Comparison of ENCODE assay signal across 8 cellular contexts in the genomic region with DNA sequence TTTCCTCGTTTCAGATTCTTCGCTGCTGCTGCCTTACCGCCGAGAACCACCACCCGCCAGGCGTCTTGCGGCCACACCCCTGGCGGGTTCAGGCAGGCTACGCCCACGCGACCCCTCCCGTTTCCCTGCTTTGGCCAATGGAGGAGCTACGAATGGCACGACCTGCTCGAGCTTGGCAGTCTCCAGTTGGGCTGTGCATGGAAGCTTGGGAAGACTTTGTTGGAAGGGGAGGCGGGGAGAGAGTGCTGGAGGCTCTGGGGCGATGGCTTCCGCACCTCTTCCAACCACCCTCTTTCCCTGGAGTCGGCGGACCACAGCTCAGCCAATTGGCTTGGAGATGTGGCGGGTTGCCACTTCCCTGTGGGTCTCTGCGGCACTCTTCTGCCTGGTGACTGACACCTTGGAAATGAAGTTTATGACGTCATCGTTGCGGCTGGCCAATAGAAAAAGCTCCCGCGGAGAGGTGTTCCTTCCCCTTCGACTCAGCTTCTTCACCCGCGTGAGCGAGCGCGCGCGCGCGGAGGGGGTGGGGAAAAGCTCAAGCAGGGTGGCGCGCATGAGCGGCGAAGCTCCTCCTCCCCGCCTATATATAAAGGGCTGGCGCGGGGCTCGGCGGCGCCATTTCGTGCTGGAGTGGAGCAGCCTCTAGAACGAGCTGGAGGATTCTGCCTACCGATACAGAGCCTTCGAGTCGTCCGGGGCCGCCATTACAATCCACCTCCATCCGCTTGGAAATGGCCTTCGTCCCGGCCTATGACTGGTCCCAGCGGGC. TPM values are rescaled to one million over a fixed set of nuclear protein-coding genes. Genes with fewer than 3 reads are reported as not detected.
DNase-seq lines count a peak whose midpoint lies in the region; FAIRE-seq and TF ChIP-seq lines count a peak whose summit lies in the region.

No MANE protein-coding gene starts in this region.

- H3K36me3 Mint-ChIP-seq in activated T-helper 1 cell treated with anti-CD3 and anti-CD28 coated beads, Interleukin-12 subunit alpha, Interleukin-12 subunit beta, Interleukin-2, Interleukin-4 antibody, amounts not matched to agents 30 ng/mL and 10 ng/mL and 1 ng/mL, durations not matched to agents 14 hours and 24 hours and 36 hours (ENCODE audit: low read depth), result peaks cover 66% of the 10 kb centered on the region

- peak overlapping the region; percentile 96 for H3K4me3 Mint-ChIP-seq in activated T-helper 1 cell treated with anti-CD3 and anti-CD28 coated beads, Interleukin-12 subunit alpha, Interleukin-12 subunit beta, Interleukin-2, Interleukin-4 antibody, amounts not matched to agents 30 ng/mL and 10 ng/mL and 1 ng/mL, durations not matched to agents 14 hours and 24 hours and 36 hours

- TF ChIP-seq POLR2A in esophagus squamous epithelium (IDR thresholded peaks at IDR 0.05), result peak; percentile 59 to 100 (median 92)

- WGBS in GM23248 (ENCODE audit: low coverage in 1 of 2, low lambda C conversion rate in 2 of 2, missing lambda C conversion rate in 2 of 2), 2 experiments, result 2% methylated on average over 44 of the region's 58 CpGs
- 0% methylated on average over 11 to 30 of the region's 58 CpGs for WGBS in esophagus squamous epithelium, 2 donors

- peaks cover 32% of the 10 kb centered on the region for H3K4me1 Mint-ChIP-seq in activated T-helper 1 cell treated with anti-CD3 and anti-CD28 coated beads, Interleukin-12 subunit alpha, Interleukin-12 subunit beta, Interleukin-2, Interleukin-4 antibody, amounts not matched to agents 30 ng/mL and 10 ng/mL and 1 ng/mL, durations not matched to agents 14 hours and 24 hours and 36 hours (ENCODE audit: low read depth)

- peak in 2 of 6 experiments; percentile 10 to 37 for TF ChIP-seq CTCF in esophagus squamous epithelium (IDR thresholded peaks at IDR 0.05)

- H3K4me1 ChIP-seq in GM23248 (ENCODE audit: insufficient read depth) (peaks cover 14% of the 10 kb centered on the region), Karpas-422 (ENCODE audit: low read length) (peaks cover 60% of the 10 kb centered on the region), esophagus squamous epithelium (peaks cover 14 to 43% (median 29%) of the 10 kb centered on the region in 3 donors)

- H2AFZ ChIP-seq in GM23248 (no peak overlapping the region), Karpas-422 (ENCODE audit: low read length) (no peak overlapping the region)

- H3K27me3 Mint-ChIP-seq in activated T-helper 1 cell treated with anti-CD3 and anti-CD28 coated beads, Interleukin-12 subunit alpha, Interleukin-12 subunit beta, Interleukin-2, Interleukin-4 antibody, amounts not matched to agents 30 ng/mL and 10 ng/mL and 1 ng/mL, durations not matched to agents 14 hours and 24 hours and 36 hours (ENCODE audit: insufficient read depth), result peaks cover 4% of the 10 kb centered on the region

- peak overlapping the region; percentile 92 for H3K4me2 ChIP-seq in GM23248 (ENCODE audit: unreplicated experiment)
- H3K4me2 ChIP-seq in Karpas-422 (ENCODE audit: low read depth, low read length, poor library complexity, severe bottlenecking), result peak overlapping the region; percentile 97

- H4K20me1 ChIP-seq in GM23248 (ENCODE audit: insufficient read depth) (peaks cover 38% of the 10 kb centered on the region), Karpas-422 (ENCODE audit: insufficient read depth, low read depth, low read length) (peaks cover 47% of the 10 kb centered on the region)

- H3K36me3 ChIP-seq in GM23248 (ENCODE audit: low read depth) (peaks cover 43% of the 10 kb centered on the region), Karpas-422 (ENCODE audit: insufficient read depth, low read length) (peaks cover 51% of the 10 kb centered on the region), esophagus squamous epithelium (peaks cover 19 to 39% (median 33%) of the 10 kb centered on the region in 3 donors)

- H3K9me2 ChIP-seq in GM23248 (ENCODE audit: insufficient read depth) (no peaks in the 10 kb centered on the region), Karpas-422 (replicated peaks; ENCODE audit: insufficient read depth, low read length) (no peaks in the 10 kb centered on the region)

- H3K27ac Mint-ChIP-seq in activated T-helper 1 cell treated with anti-CD3 and anti-CD28 coated beads, Interleukin-12 subunit alpha, Interleukin-12 subunit beta, Interleukin-2, Interleukin-4 antibody, amounts not matched to agents 30 ng/mL and 10 ng/mL and 1 ng/mL, durations not matched to agents 14 hours and 24 hours and 36 hours, result peak overlapping the region; percentile 98

- in situ Hi-C loops in GM23248 (cut with MboI), result no loop called here

- H3K9me3 Mint-ChIP-seq in activated T-helper 1 cell treated with anti-CD3 and anti-CD28 coated beads, Interleukin-12 subunit alpha, Interleukin-12 subunit beta, Interleukin-2, Interleukin-4 antibody, amounts not matched to agents 30 ng/mL and 10 ng/mL and 1 ng/mL, durations not matched to agents 14 hours and 24 hours and 36 hours, result no peaks in the 10 kb centered on the region

- H3K9ac ChIP-seq in GM23248 (peak overlapping the region; percentile 99), Karpas-422 (ENCODE audit: low read length) (peak overlapping the region; percentile 99)

- H3K9me3 ChIP-seq in GM23248 (ENCODE audit: low read depth) (no peaks in the 10 kb centered on the region), Karpas-422 (ENCODE audit: low read length) (no peaks in the 10 kb centered on the region), esophagus squamous epithelium (no peaks in the 10 kb centered on the region)

- H3K27me3 ChIP-seq in GM23248 (replicated peaks; ENCODE audit: insufficient read depth), result no peaks in the 10 kb centered on the region
- no peaks in the 10 kb centered on the region for H3K27me3 ChIP-seq in Karpas-422 (ENCODE audit: low read length)
- no peaks in the 10 kb centered on the region for H3K27me3 ChIP-seq in esophagus squamous epithelium

- H3K27ac ChIP-seq in GM23248, result peak overlapping the region; percentile 100
- H3K27ac ChIP-seq in Karpas-422 (ENCODE audit: low read length), result peak overlapping the region; percentile 100
- peak overlapping the region; percentile 93 to 100 (median 100) for H3K27ac ChIP-seq in esophagus squamous epithelium

- peak; percentile 87 for FAIRE-seq in RCC 7860 (lab: Jason Lieb, UNC)

- H3F3A ChIP-seq in GM23248 (ENCODE audit: insufficient read depth), result peaks cover 57% of the 10 kb centered on the region

- DNase-seq in Daoy (ENCODE audit: low read depth) (peak; percentile 100), GM23248 (peak; percentile 99), Karpas-422 (peak; percentile 100), RCC 7860 (ENCODE audit: low spot score) (peak; percentile 99), esophagus squamous epithelium (lab: John Stamatoyannopoulos, UW) (peak; percentile 98), myocyte (ENCODE audit: low read depth) (peak; percentile 100)
- peak; percentile 99 for DNase-seq in activated T-helper 1 cell treated with anti-CD3 and anti-CD28 coated beads, Interleukin-12 subunit alpha, Interleukin-12 subunit beta, Interleukin-2, Interleukin-4 antibody, amounts not matched to agents 30 ng/mL and 10 ng/mL and 1 ng/mL, durations not matched to agents 14 hours and 24 hours and 36 hours (ENCODE audit: low spot score)
- peak; percentile 99 for DNase-seq in stimulated activated CD8-positive, alpha-beta memory T cell treated with anti-CD3 and anti-CD28 coated beads, Interleukin-7, amount 100 ng/mL, for 4 hours (ENCODE audit: low read depth in 2 of 2)

- intact Hi-C loops in activated T-helper 1 cell treated with anti-CD3 and anti-CD28 coated beads, Interleukin-12 subunit alpha, Interleukin-12 subunit beta, Interleukin-2, Interleukin-4 antibody, amounts not matched to agents 30 ng/mL and 10 ng/mL and 1 ng/mL, durations not matched to agents 14 hours and 24 hours and 36 hours (cut with micrococcal nuclease), result loop anchor here (1.0 to 10.0 kb wide), 9 partner anchors 77 to 1307 kb away; partner anchors contain the start of genes ATF6B, C6orf47, CSNK2B and GPANK1
- intact Hi-C loops in esophagus squamous epithelium (cut with DNase I), result no loop called here

- H3K4me3 ChIP-seq in GM23248 (peak overlapping the region; percentile 92), Karpas-422 (ENCODE audit: low read length) (peak overlapping the region; percentile 89), esophagus squamous epithelium (peak overlapping the region; percentile 71 to 92 (median 89))

- H3K79me2 ChIP-seq in GM23248 (ENCODE audit: insufficient read depth) (peaks cover 62% of the 10 kb centered on the region), Karpas-422 (ENCODE audit: low read length) (peaks cover 68% of the 10 kb centered on the region)

RNA-seq across cellular contexts. Expression of gene BRD2, which starts 3.4 kb away (rescaled TPM):
- 108 and 128 TPM in 2 replicates for total RNA-seq in Daoy (2014; rRNA removed; shearing (Covaris generic))
- 85.4 and 95.7 TPM in 2 replicates for total RNA-seq in GM23248 (2014; rRNA removed; shearing (Covaris generic))
- polyA plus RNA-seq in GM23248 (2016; fragmentation: Nextera tagmentation; extraction: Ambion mirVana), result 99.9 and 105 TPM in 2 replicates
- total RNA-seq in Karpas-422 (2014; rRNA removed; shearing (Covaris generic); ENCODE audit: low replicate concordance), result 201 and 221 TPM in 2 replicates
- 316 and 330 TPM in 2 replicates for total RNA-seq in activated T-helper 1 cell treated with anti-CD3 and anti-CD28 coated beads, Interleukin-12 subunit alpha, Interleukin-12 subunit beta, Interleukin-2, Interleukin-4 antibody, amounts not matched to agents 30 ng/mL and 10 ng/mL and 1 ng/mL, durations not matched to agents 14 hours and 24 hours and 36 hours
- total RNA-seq in esophagus squamous epithelium, result 100 to 1,000 TPM; 110 to 152 (median 132) TPM
- 108 and 112 TPM in 2 replicates for total RNA-seq in myocyte
- 126 TPM for polyA plus RNA-seq in myocyte (2012)

RNA-seq across cellular contexts. Expression of gene HLA-DMA, which starts 18.9 kb away (rescaled TPM):
- total RNA-seq in Daoy (2014; rRNA removed; shearing (Covaris generic)), result 0.11 and 1.8 TPM in 2 replicates
- 1.1 and 6.3 TPM in 2 replicates for total RNA-seq in GM23248 (2014; rRNA removed; shearing (Covaris generic))
- 5.6 and 6.2 TPM in 2 replicates for polyA plus RNA-seq in GM23248 (2016; fragmentation: Nextera tagmentation; extraction: Ambion mirVana)
- 325 and 451 TPM in 2 replicates for total RNA-seq in Karpas-422 (2014; rRNA removed; shearing (Covaris generic); ENCODE audit: low replicate concordance)
- 14.1 and 14.2 TPM in 2 replicates for total RNA-seq in activated T-helper 1 cell treated with anti-CD3 and anti-CD28 coated beads, Interleukin-12 subunit alpha, Interleukin-12 subunit beta, Interleukin-2, Interleukin-4 antibody, amounts not matched to agents 30 ng/mL and 10 ng/mL and 1 ng/mL, durations not matched to agents 14 hours and 24 hours and 36 hours
- total RNA-seq in esophagus squamous epithelium (10 to 100 TPM in 2 of 4 donors, 1 to 10 TPM in 2; 4.7 to 36.4 (median 12.6) TPM), myocyte (2.1 and 4.3 TPM in 2 replicates)
- polyA plus RNA-seq in myocyte (2012), result 6.3 TPM

RNA-seq across cellular contexts. Expression of gene HLA-DMB, which starts 30.9 kb away (rescaled TPM):
- 0.23 and 3.2 TPM in 2 replicates for total RNA-seq in Daoy (2014; rRNA removed; shearing (Covaris generic))
- total RNA-seq in GM23248 (2014; rRNA removed; shearing (Covaris generic)), result not detected in 2 replicates
- polyA plus RNA-seq in GM23248 (2016; fragmentation: Nextera tagmentation; extraction: Ambion mirVana), result 0.46 TPM in 1 of 2 replicates, not detected in the other
- 116 and 142 TPM in 2 replicates for total RNA-seq in Karpas-422 (2014; rRNA removed; shearing (Covaris generic); ENCODE audit: low replicate concordance)
- 2.7 and 2.8 TPM in 2 replicates for total RNA-seq in activated T-helper 1 cell treated with anti-CD3 and anti-CD28 coated beads, Interleukin-12 subunit alpha, Interleukin-12 subunit beta, Interleukin-2, Interleukin-4 antibody, amounts not matched to agents 30 ng/mL and 10 ng/mL and 1 ng/mL, durations not matched to agents 14 hours and 24 hours and 36 hours
- total RNA-seq in esophagus squamous epithelium (10 to 100 TPM in 2 of 4 donors, 1 to 10 TPM in 2; 3.4 to 24.8 (median 9.2) TPM), myocyte (not detected in 2 replicates)
- polyA plus RNA-seq in myocyte (2012), result not detected

RNA-seq across cellular contexts. Expression of gene HLA-DOA, which starts 37.6 kb away (rescaled TPM):
- total RNA-seq in Daoy (2014; rRNA removed; shearing (Covaris generic)), result 1.9 TPM in 1 of 2 replicates, not detected in the other
- total RNA-seq in GM23248 (2014; rRNA removed; shearing (Covaris generic)), result not detected in 2 replicates
- polyA plus RNA-seq in GM23248 (2016; fragmentation: Nextera tagmentation; extraction: Ambion mirVana), result 0.18 TPM in 1 of 2 replicates, not detected in the other
- 70.0 and 103 TPM in 2 replicates for total RNA-seq in Karpas-422 (2014; rRNA removed; shearing (Covaris generic); ENCODE audit: low replicate concordance)
- 1.8 and 2.0 TPM in 2 replicates for total RNA-seq in activated T-helper 1 cell treated with anti-CD3 and anti-CD28 coated beads, Interleukin-12 subunit alpha, Interleukin-12 subunit beta, Interleukin-2, Interleukin-4 antibody, amounts not matched to agents 30 ng/mL and 10 ng/mL and 1 ng/mL, durations not matched to agents 14 hours and 24 hours and 36 hours
- total RNA-seq in esophagus squamous epithelium (1 to 10 TPM in 2 of 4 donors, under 1 TPM in 2; 0.61 to 9.7 (median 1.6) TPM), myocyte (not detected in 2 replicates)
- polyA plus RNA-seq in myocyte (2012), result not detected

Comparison
In these comparisons a context has a peak if more than half of its experiments do, and no peak if none do; other contexts are left out.
1. Peak in every context shown above with its lines: DNase-seq, H3K4me3 ChIP-seq and H3K27ac ChIP-seq.